In genomic region chr20:12906401-12906800, GRCh38 we compare ENCODE assay signal across 9 cellular contexts.
"Had no signal": no experiment of that assay in that cellular context is flagged by ENCODE, and none has a peak within 500 bp of the region (broad histone marks: within the 10 kb centered on the region; RNA-seq: fewer than 3 reads in every experiment).

No MANE protein-coding gene starts in this region.

- H3K4me3 ChIP-seq: HAP-1 had no signal

- H3K36me3 Mint-ChIP-seq: IgD-negative memory B cell had no signal

- ATAC-seq: HCT116, HepG2 had no signal

- H3K9me3 ChIP-seq: HAP-1 had no signal

- H3K27ac Mint-ChIP-seq: HFFc6, IgD-negative memory B cell had no signal

- H3K4me3 Mint-ChIP-seq: HFFc6, IgD-negative memory B cell had no signal

- H3K27ac ChIP-seq: HL-60 had no signal

- DNase-seq: GOT3, H7, HFFc6, KBM-7 had no signal

- H3K36me3 ChIP-seq: HAP-1 had no signal

- H3K4me1 Mint-ChIP-seq: IgD-negative memory B cell had no signal
